16 cellular contexts compared by ENCODE assay signal in genomic region chr6:169172946-169173345, GRCh38.
DNase-seq lines count a peak whose midpoint lies in the region; TF ChIP-seq lines count a peak whose summit lies in the region.
"Had no signal": no experiment of that assay in that cellular context is flagged by ENCODE, and none has a peak within 500 bp of the region (broad histone marks: within the 10 kb centered on the region; RNA-seq: fewer than 3 reads in every experiment).

No MANE protein-coding gene starts in this region.

- peak overlapping the region; percentile 65 for H3K9ac ChIP-seq in skeletal muscle satellite cell (ENCODE audit: low read depth, low read length)
- no peak overlapping the region for H3K9ac ChIP-seq in Karpas-422 (ENCODE audit: low read length)

- no peaks in the 10 kb centered on the region for H3K9me3 ChIP-seq in SJCRH30 (replicated peaks)
- peaks cover 4% of the 10 kb centered on the region for H3K9me3 ChIP-seq in skeletal muscle satellite cell (replicated peaks; ENCODE audit: low read length)
- no peaks in the 10 kb centered on the region for H3K9me3 ChIP-seq in Karpas-422 (ENCODE audit: low read length)
- H3K9me3 ChIP-seq: BE2C, body of pancreas had no signal

- H2AFZ ChIP-seq in Karpas-422 (ENCODE audit: low read length): no peak overlapping the region
- H2AFZ ChIP-seq: GM23338 had no signal

- H3K36me3 ChIP-seq in SJCRH30: peaks cover 53% of the 10 kb centered on the region
- peaks cover 9% of the 10 kb centered on the region for H3K36me3 ChIP-seq in skeletal muscle satellite cell (ENCODE audit: insufficient read depth, low read length)
- no peaks in the 10 kb centered on the region for H3K36me3 ChIP-seq in Karpas-422 (ENCODE audit: insufficient read depth, low read length)
- H3K36me3 ChIP-seq: BE2C had no signal

- DNase-seq in EH (ENCODE audit: low read depth) (peak; percentile 33), SJCRH30 (peak; percentile 6 to 30), fibroblast of pulmonary artery (ENCODE audit: low read depth) (peak; percentile 38), Karpas-422 (no peak), COR-L47 (lab: John Stamatoyannopoulos, UW) (no peak), erythroblast (lab: John Stamatoyannopoulos, UW) (no peak), RKO (ENCODE audit: low spot score) (no peak)
- DNase-seq: activated CD4-positive, alpha-beta T cell treated with anti-CD3 and anti-CD28 coated beads for 36 hours; activated naive CD4-positive, alpha-beta T cell treated with anti-CD3 and anti-CD28 coated beads for 36 hours; BE2C; body of pancreas; NCI-H1694; NCI-H446; nephron progenitor cell had no signal

- no peak for TF ChIP-seq POLR2A in erythroblast (IDR thresholded peaks at IDR 0.05; ENCODE audit: low read length)

- H3K4me3 ChIP-seq in SJCRH30 (no peak overlapping the region), fibroblast of pulmonary artery (replicated peaks; ENCODE audit: low read depth, low read length) (no peak overlapping the region), skeletal muscle satellite cell (ENCODE audit: low read length) (no peak overlapping the region), Karpas-422 (ENCODE audit: low read length) (no peak overlapping the region)
- H3K4me3 ChIP-seq: body of pancreas, GM23338 had no signal

- H3K4me2 ChIP-seq in skeletal muscle satellite cell (ENCODE audit: low read length) (no peak overlapping the region), Karpas-422 (ENCODE audit: low read depth, low read length, poor library complexity, severe bottlenecking) (no peak overlapping the region)
- H3K4me2 ChIP-seq: GM23338 had no signal

- no peak for TF ChIP-seq CTCF in fibroblast of pulmonary artery (IDR thresholded peaks at IDR 0.05; ENCODE audit: low read length, missing control alignments)

- no peaks in the 10 kb centered on the region for H3K9me2 ChIP-seq in Karpas-422 (replicated peaks; ENCODE audit: insufficient read depth, low read length)

- H3K27me3 ChIP-seq in SJCRH30 (no peaks in the 10 kb centered on the region), skeletal muscle satellite cell (ENCODE audit: control insufficient read depth, insufficient read depth, low read length) (no peaks in the 10 kb centered on the region), Karpas-422 (ENCODE audit: low read length) (no peaks in the 10 kb centered on the region)
- H3K27me3 ChIP-seq: BE2C, body of pancreas had no signal

- no peaks in the 10 kb centered on the region for H4K20me1 ChIP-seq in Karpas-422 (ENCODE audit: insufficient read depth, low read depth, low read length)

- H3K4me1 ChIP-seq in SJCRH30 (peaks cover 80% of the 10 kb centered on the region), skeletal muscle satellite cell (ENCODE audit: control insufficient read depth, insufficient read depth, low read length) (peaks cover 57% of the 10 kb centered on the region), Karpas-422 (ENCODE audit: low read length) (no peaks in the 10 kb centered on the region)
- H3K4me1 ChIP-seq: BE2C, body of pancreas had no signal

- H3K79me2 ChIP-seq in Karpas-422 (ENCODE audit: low read length): no peaks in the 10 kb centered on the region

- H3K27ac ChIP-seq in SJCRH30: peak overlapping the region; percentile 33
- no peak overlapping the region for H3K27ac ChIP-seq in Karpas-422 (ENCODE audit: low read length)
- H3K27ac ChIP-seq: body of pancreas had no signal

Comparison
In these comparisons a context has a peak if more than half of its experiments do, and no peak if none do; other contexts are left out.
1. DNase-seq: peak in EH (single experiment), SJCRH30 (2 of 2) and fibroblast of pulmonary artery (single experiment); none in Karpas-422 (single experiment), COR-L47 (single experiment), erythroblast (0 of 2) and RKO (single experiment).